11 cellular contexts compared by ENCODE assay signal in genomic region chr5:180922932-180923331, GRCh38. TPM values are rescaled to one million over a fixed set of nuclear protein-coding genes. Genes with fewer than 3 reads are reported as not detected.
"Had no signal": no experiment of that assay in that cellular context is flagged by ENCODE, and none has a peak within 500 bp of the region (broad histone marks: within the 10 kb centered on the region; RNA-seq: fewer than 3 reads in every experiment).

No MANE protein-coding gene starts in this region.

- DNase-seq: GM23248, GOT3, H7, H9, HCEC 1CT, HFFc6 had no signal

- ATAC-seq: GM23338, HCT116 had no signal

- H3K36me3 ChIP-seq: HAP-1 had no signal

- H3K4me3 ChIP-seq: GM23248, GM23338, HAP-1 had no signal

- H3K27ac ChIP-seq: GM23248 had no signal

- H3K9me3 ChIP-seq: HAP-1 had no signal

- FAIRE-seq: H1, H54 had no signal

RNA-seq across cellular contexts. Expression of gene BTNL8, which starts 24.0 kb away (rescaled TPM):
- polyA plus RNA-seq: GM23248 had no signal
